In the genomic region with DNA sequence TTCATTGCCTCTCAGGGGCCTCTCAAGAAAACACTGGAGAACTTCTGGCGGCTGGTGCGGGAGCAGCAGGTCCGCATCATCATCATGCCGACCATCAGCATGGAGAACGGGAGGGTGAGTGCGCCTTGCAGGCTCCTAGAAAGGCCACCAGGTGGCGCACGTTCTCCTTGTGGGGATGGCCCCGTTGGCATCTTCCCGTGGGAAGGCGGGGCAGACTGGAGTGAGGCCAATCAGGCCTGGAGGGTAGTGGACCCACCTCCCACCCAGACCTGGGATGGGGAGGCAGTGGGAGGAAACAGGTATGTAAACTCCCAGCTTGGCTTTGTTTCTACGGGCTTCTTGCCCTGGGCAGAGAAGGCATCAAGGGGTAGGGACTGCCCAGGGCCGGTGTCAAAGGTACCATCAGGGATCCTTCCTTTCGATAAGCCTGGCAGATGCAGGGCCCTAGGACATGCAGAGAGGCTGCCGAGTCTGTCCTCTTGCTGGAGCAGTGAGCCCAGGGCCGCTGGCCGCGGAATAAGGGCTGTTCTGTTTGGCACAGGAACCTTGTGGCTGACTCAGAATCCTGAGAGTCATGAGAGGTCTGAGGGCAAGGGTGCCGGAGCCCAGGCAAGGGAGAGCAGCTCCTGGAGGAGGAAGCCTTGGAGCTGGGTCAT, we compare ENCODE assay signal across 8 cellular contexts. TPM values are rescaled to one million over a fixed set of nuclear protein-coding genes. Genes with fewer than 3 reads are reported as not detected.
DNase-seq lines count a peak whose midpoint lies in the region; ATAC-seq and TF ChIP-seq lines count a peak whose summit lies in the region.

No MANE protein-coding gene starts in this region.

- peaks cover 39% of the 10 kb centered on the region for H3K27me3 Mint-ChIP-seq in CD4-positive, CD25-positive, alpha-beta regulatory T cell
- peaks cover 16% of the 10 kb centered on the region for H3K27me3 Mint-ChIP-seq in neural progenitor cell (ENCODE audit: insufficient read depth, low read depth)

- H3K4me2 ChIP-seq in Karpas-422 (ENCODE audit: low read depth, low read length, poor library complexity, severe bottlenecking) (peak overlapping the region; percentile 46), neural progenitor cell (peak overlapping the region; percentile 41)

- no peaks in the 10 kb centered on the region for H3F3A ChIP-seq in neural progenitor cell (ENCODE audit: low read depth)

- no peak overlapping the region for H3K4me3 ChIP-seq in CD4-positive, CD25-positive, alpha-beta regulatory T cell (ENCODE audit: low read depth, low read length)
- H3K4me3 ChIP-seq in Karpas-422 (ENCODE audit: low read length): peak overlapping the region; percentile 39; the same call in 1 of the 2 replicates
- H3K4me3 ChIP-seq in RWPE2 (ENCODE audit: severe bottlenecking): peak overlapping the region; percentile 8
- H3K4me3 ChIP-seq in neural progenitor cell: peak overlapping the region; percentile 4

- no peaks in the 10 kb centered on the region for H3K36me3 Mint-ChIP-seq in CD4-positive, CD25-positive, alpha-beta regulatory T cell
- no peaks in the 10 kb centered on the region for H3K36me3 Mint-ChIP-seq in neural progenitor cell

- peaks cover 5% of the 10 kb centered on the region for H3K4me1 ChIP-seq in CD4-positive, CD25-positive, alpha-beta regulatory T cell (ENCODE audit: control insufficient read depth, insufficient read depth, low read length, poor library complexity, severe bottlenecking)
- H3K4me1 ChIP-seq in Karpas-422 (ENCODE audit: low read length): peaks cover 10% of the 10 kb centered on the region
- H3K4me1 ChIP-seq in RWPE2 (ENCODE audit: insufficient read depth, poor library complexity, severe bottlenecking): no peaks in the 10 kb centered on the region
- no peaks in the 10 kb centered on the region for H3K4me1 ChIP-seq in neural progenitor cell

- no peak overlapping the region for H3K27ac ChIP-seq in CD4-positive, CD25-positive, alpha-beta regulatory T cell (ENCODE audit: insufficient read depth, low read length, poor library complexity, severe bottlenecking)
- no peak overlapping the region for H3K27ac ChIP-seq in Karpas-422 (ENCODE audit: low read length)
- peak overlapping the region; percentile 34 for H3K27ac ChIP-seq in RWPE2 (ENCODE audit: poor library complexity, severe bottlenecking)
- H3K27ac ChIP-seq in neural progenitor cell: no peak overlapping the region

- H2AFZ ChIP-seq in Karpas-422 (ENCODE audit: low read length) (peak overlapping the region; percentile 79; the same call in 1 of the 2 replicates), neural progenitor cell (replicated peaks) (peak overlapping the region; percentile 97)

- H3K9ac ChIP-seq in Karpas-422 (ENCODE audit: low read length): peak overlapping the region; percentile 49
- H3K9ac ChIP-seq in neural progenitor cell: no peak overlapping the region

- peak; percentile 61 to 71 (median 62) for DNase-seq in CD4-positive, CD25-positive, alpha-beta regulatory T cell
- DNase-seq in GM20000 (ENCODE audit: low spot score) (peak; percentile 78), Karpas-422 (peak; percentile 93), RWPE2 (ENCODE audit: low spot score) (no peak), activated T-helper 1 cell treated with Interleukin-2 at 50 U/mL for 16 hours (ENCODE audit: low read depth) (peak; percentile 50), fibroblast of the conjunctiva (ENCODE audit: low read depth) (peak; percentile 57), neural progenitor cell (ENCODE audit: low spot score) (peak; percentile 90), stromal cell of bone marrow (ENCODE audit: low read depth) (peak; percentile 63)

- H3K9me2 ChIP-seq in Karpas-422 (replicated peaks; ENCODE audit: insufficient read depth, low read length): no peaks in the 10 kb centered on the region

- no peaks in the 10 kb centered on the region for H3K79me2 ChIP-seq in Karpas-422 (ENCODE audit: low read length)
- no peaks in the 10 kb centered on the region for H3K79me2 ChIP-seq in neural progenitor cell (ENCODE audit: low read depth)

- peak; percentile 62 to 66 for ATAC-seq in CD4-positive, CD25-positive, alpha-beta regulatory T cell (ENCODE audit: low read depth in 2 of 2)
- ATAC-seq in RWPE2 (ENCODE audit: low read depth): peak; percentile 70

- H3K27ac Mint-ChIP-seq in CD4-positive, CD25-positive, alpha-beta regulatory T cell: peak overlapping the region in 1 of 3 donors; percentile 4
- H3K27ac Mint-ChIP-seq in neural progenitor cell: peak overlapping the region; percentile 94

- peaks cover 2% of the 10 kb centered on the region for H3K27me3 ChIP-seq in CD4-positive, CD25-positive, alpha-beta regulatory T cell (ENCODE audit: control insufficient read depth, insufficient read depth, low read length)
- H3K27me3 ChIP-seq in Karpas-422 (ENCODE audit: low read length): no peaks in the 10 kb centered on the region
- H3K27me3 ChIP-seq in RWPE2 (ENCODE audit: insufficient read depth, poor library complexity, severe bottlenecking): no peaks in the 10 kb centered on the region
- H3K27me3 ChIP-seq in neural progenitor cell: peaks cover 6% of the 10 kb centered on the region

- H3K4me1 Mint-ChIP-seq in CD4-positive, CD25-positive, alpha-beta regulatory T cell: peaks cover 0 to 10% (median 3%) of the 10 kb centered on the region in 4 donors
- H3K4me1 Mint-ChIP-seq in neural progenitor cell: peaks cover 7% of the 10 kb centered on the region

- peaks cover 0 to 5% of the 10 kb centered on the region in 2 experiments for H3K9me3 ChIP-seq in CD4-positive, CD25-positive, alpha-beta regulatory T cell (ENCODE audit: control insufficient read depth in 2 of 2, low read length in 2 of 2)
- H3K9me3 ChIP-seq in Karpas-422 (ENCODE audit: low read length) (no peaks in the 10 kb centered on the region), RWPE2 (ENCODE audit: severe bottlenecking) (no peaks in the 10 kb centered on the region), neural progenitor cell (ENCODE audit: low read depth) (no peaks in the 10 kb centered on the region)

- H4K20me1 ChIP-seq in Karpas-422 (ENCODE audit: insufficient read depth, low read depth, low read length) (no peaks in the 10 kb centered on the region), neural progenitor cell (ENCODE audit: low read depth) (no peaks in the 10 kb centered on the region)

- peak overlapping the region in 1 of 4 donors; percentile 56 for H3K4me3 Mint-ChIP-seq in CD4-positive, CD25-positive, alpha-beta regulatory T cell
- H3K4me3 Mint-ChIP-seq in neural progenitor cell: peak overlapping the region; percentile 64

- TF ChIP-seq CTCF in GM20000 (IDR thresholded peaks at IDR 0.05; ENCODE audit: extremely low read depth, missing control alignments) (peak; percentile 92), RWPE2 (IDR thresholded peaks at IDR 0.05; ENCODE audit: poor library complexity, severe bottlenecking) (peak; percentile 94), neural progenitor cell (IDR thresholded peaks at IDR 0.05) (peak; percentile 98)

- peaks cover 0 to 8% (median 0%) of the 10 kb centered on the region in 7 donors for H3K9me3 Mint-ChIP-seq in CD4-positive, CD25-positive, alpha-beta regulatory T cell
- H3K9me3 Mint-ChIP-seq in neural progenitor cell: peaks cover 6% of the 10 kb centered on the region

- H3K36me3 ChIP-seq in CD4-positive, CD25-positive, alpha-beta regulatory T cell (ENCODE audit: control insufficient read depth, insufficient read depth, low read length): no peaks in the 10 kb centered on the region
- H3K36me3 ChIP-seq in Karpas-422 (ENCODE audit: insufficient read depth, low read length): no peaks in the 10 kb centered on the region
- no peaks in the 10 kb centered on the region for H3K36me3 ChIP-seq in RWPE2 (ENCODE audit: low read depth)
- no peaks in the 10 kb centered on the region for H3K36me3 ChIP-seq in neural progenitor cell

RNA-seq across cellular contexts. Expression of gene SPTLC1, which starts 18.9 kb away (rescaled TPM):
- total RNA-seq in CD4-positive, CD25-positive, alpha-beta regulatory T cell: 51.2 TPM
- polyA plus RNA-seq in CD4-positive, CD25-positive, alpha-beta regulatory T cell: 10 to 100 TPM; 44.0 to 50.7 (median 47.6) TPM
- 46.1 and 47.3 TPM in 2 replicates for total RNA-seq in Karpas-422 (2014; rRNA removed; shearing (Covaris generic); ENCODE audit: low replicate concordance)
- 86.3 and 119 TPM in 2 replicates for total RNA-seq in neural progenitor cell (ENCODE audit: low replicate concordance)
